8 cellular contexts compared by ENCODE assay signal in genomic region chr11:9574806-9575530, GRCh38. TPM values are rescaled to one million over a fixed set of nuclear protein-coding genes. Genes with fewer than 3 reads are reported as not detected.
DNase-seq lines count a peak whose midpoint lies in the region; ATAC-seq and TF ChIP-seq lines count a peak whose summit lies in the region.

No MANE protein-coding gene starts in this region.

- H3K9me3 Mint-ChIP-seq in CD4-positive, alpha-beta memory T cell: no peaks in the 10 kb centered on the region

- peaks cover 44% of the 10 kb centered on the region for H3K4me1 ChIP-seq in CD4-positive, alpha-beta memory T cell (ENCODE audit: insufficient read depth, low read length)
- H3K4me1 ChIP-seq in adipocyte (ENCODE audit: control insufficient read depth, insufficient read depth, low read length): peaks cover 22% of the 10 kb centered on the region
- peaks cover 56% of the 10 kb centered on the region for H3K4me1 ChIP-seq in left ventricle myocardium inferior

- peaks cover 0 to 11% of the 10 kb centered on the region in 2 donors for H3K36me3 Mint-ChIP-seq in CD4-positive, alpha-beta memory T cell

- intact Hi-C loops in CD4-positive, alpha-beta memory T cell (cut with micrococcal nuclease): loop anchor here (5.0 kb wide), 2 partner anchors 663 to 1282 kb away; partner anchors contain the start of genes AKIP1 and ZBED5
- intact Hi-C loops in left ventricle myocardium inferior (cut with micrococcal nuclease): no loop called here

- TF ChIP-seq CTCF in left ventricle myocardium inferior (IDR thresholded peaks at IDR 0.05; ENCODE audit: borderline replicate concordance): no peak

- H3K9me3 ChIP-seq in CD4-positive, alpha-beta memory T cell (ENCODE audit: control insufficient read depth in 1 of 2, low read length in 2 of 2): no peaks in the 10 kb centered on the region
- no peaks in the 10 kb centered on the region for H3K9me3 ChIP-seq in adipocyte (ENCODE audit: control insufficient read depth, low read length)
- H3K9me3 ChIP-seq in left ventricle myocardium inferior (replicated peaks): no peaks in the 10 kb centered on the region

- peak overlapping the region; percentile 33 to 80 for H3K4me3 ChIP-seq in CD4-positive, alpha-beta memory T cell (ENCODE audit: low read length in 2 of 2)
- H3K4me3 ChIP-seq in adipocyte (ENCODE audit: low read length) (peak overlapping the region; percentile 90), left ventricle myocardium inferior (peak overlapping the region; percentile 84)

- CTCF ChIA-PET in CD4-positive, alpha-beta memory T cell (lab: Charles Lee; ENCODE audit: partially characterized antibody): interaction anchor here (0.8 to 3.8 kb wide), 8 partner anchors 8 to 40 kb away, joined by 3 to 57 read pairs (median 5); no protein-coding TSS in a partner anchor

- DNase-seq in CD4-positive, alpha-beta memory T cell: peak; percentile 29 to 48 (median 30)
- DNase-seq in HCEC 1CT (peak; percentile 90), NCI-H82 treated with DMSO at 0.1 percent for 48 hours (lab: John Stamatoyannopoulos, UW; ENCODE audit: unreplicated experiment) (peak; percentile 64), adipocyte (ENCODE audit: low read depth) (peak; percentile 85), left ventricle myocardium inferior (peak; percentile 30), pulmonary artery endothelial cell (ENCODE audit: low read depth, low spot score) (peak; percentile 66)

- peak overlapping the region; percentile 96 for H3K9ac ChIP-seq in adipocyte (ENCODE audit: low read length)

- ATAC-seq in esophagus mucosa: no peak
- ATAC-seq in HG02610 (IDR thresholded peaks at IDR 0.05; ENCODE audit: unreplicated experiment): no peak

- H3K36me3 ChIP-seq in CD4-positive, alpha-beta memory T cell (ENCODE audit: insufficient read depth, low read length): no peaks in the 10 kb centered on the region
- H3K36me3 ChIP-seq in adipocyte (ENCODE audit: control insufficient read depth, insufficient read depth, low read length, severe bottlenecking) (peaks cover 10% of the 10 kb centered on the region), left ventricle myocardium inferior (peaks cover 7% of the 10 kb centered on the region)

- peaks cover 21 to 45% (median 36%) of the 10 kb centered on the region in 4 donors for H3K4me1 Mint-ChIP-seq in CD4-positive, alpha-beta memory T cell

- no peaks in the 10 kb centered on the region for H3K27me3 ChIP-seq in CD4-positive, alpha-beta memory T cell (ENCODE audit: insufficient read depth, low read length)
- H3K27me3 ChIP-seq in adipocyte (replicated peaks; ENCODE audit: control insufficient read depth, insufficient read depth, low read length) (no peaks in the 10 kb centered on the region), left ventricle myocardium inferior (ENCODE audit: low read depth) (no peaks in the 10 kb centered on the region)

- peak overlapping the region; percentile 86 for H3K27ac ChIP-seq in CD4-positive, alpha-beta memory T cell (ENCODE audit: low read depth, low read length)
- peak overlapping the region; percentile 98 for H3K27ac ChIP-seq in left ventricle myocardium inferior (replicated peaks)

- H3K27me3 Mint-ChIP-seq in CD4-positive, alpha-beta memory T cell: no peaks in the 10 kb centered on the region

- H3K27ac Mint-ChIP-seq in CD4-positive, alpha-beta memory T cell: peak overlapping the region; percentile 60 to 95 (median 92)

- peak overlapping the region; percentile 83 to 93 (median 88) for H3K4me3 Mint-ChIP-seq in CD4-positive, alpha-beta memory T cell

- POLR2A ChIA-PET in CD4-positive, alpha-beta memory T cell (lab: Charles Lee; ENCODE audit: partially characterized antibody): interaction anchor here (0.7 to 7.4 kb wide), 11 partner anchors 9 to 1234 kb away, joined by 3 to 91 read pairs (median 9); partner anchors contain the start of genes EIF4G2, TMEM41B and ZNF143

RNA-seq across cellular contexts. Expression of gene WEE1, which starts 1.5 kb away (rescaled TPM):
- total RNA-seq in CD4-positive, alpha-beta memory T cell: 10 to 100 TPM; 11.1 to 11.7 TPM
- polyA plus RNA-seq in CD4-positive, alpha-beta memory T cell: 1 to 10 TPM; 5.8 to 8.2 TPM
- 41.8 TPM for total RNA-seq in left ventricle myocardium inferior
- 19.1 and 22.5 TPM in 2 replicates for total RNA-seq in pulmonary artery endothelial cell
- total RNA-seq in esophagus mucosa: 18.4 TPM

Comparison
In these comparisons a context has a peak if more than half of its experiments do, and no peak if none do; other contexts are left out.
1. DNase-seq: peak in every context shown above with its lines; median percentile 90 in HCEC 1CT; 85 in adipocyte; 66 in pulmonary artery endothelial cell; 64 in NCI-H82 treated with DMSO at 0.1 percent for 48 hours; 30 in CD4-positive, alpha-beta memory T cell; 30 in left ventricle myocardium inferior.